8 cellular contexts compared by ENCODE assay signal in genomic region chr3:50320853-50321145, GRCh38. TPM values are rescaled to one million over a fixed set of nuclear protein-coding genes. Genes with fewer than 3 reads are reported as not detected.
A peak's percentile ranks its signal among the peaks of the same experiment; 100 is the strongest.
DNase-seq lines count a peak whose midpoint lies in the region; ATAC-seq and TF ChIP-seq lines count a peak whose summit lies in the region.

No MANE protein-coding gene starts in this region.

- H3K4me1 ChIP-seq in OCI-LY1 (ENCODE audit: insufficient read depth, low read length, severe bottlenecking), result peaks cover 53% of the 10 kb centered on the region

- no peaks in the 10 kb centered on the region for H3K27me3 Mint-ChIP-seq in progenitor cell of endocrine pancreas

- peak overlapping the region; percentile 90 for H3K4me2 ChIP-seq in OCI-LY1 (ENCODE audit: low read length)

- TF ChIP-seq CTCF in GM12875 (IDR thresholded peaks at IDR 0.05; ENCODE audit: borderline replicate concordance, insufficient read depth, low read depth, low read length) (no peak), OCI-LY1 (IDR thresholded peaks at IDR 0.05; ENCODE audit: low read length) (no peak), progenitor cell of endocrine pancreas (IDR thresholded peaks at IDR 0.05; ENCODE audit: unreplicated experiment) (no peak)

- no peak for ATAC-seq in HG02623 (IDR thresholded peaks at IDR 0.05; ENCODE audit: unreplicated experiment)

- H3K9me3 Mint-ChIP-seq in progenitor cell of endocrine pancreas (ENCODE audit: low read depth), result no peaks in the 10 kb centered on the region

- H3K9ac ChIP-seq in OCI-LY1 (ENCODE audit: low read length), result peak overlapping the region; percentile 76

- no peak for DNase-seq in epithelial cell of prostate (ENCODE audit: low read depth, low spot score)
- no peak for DNase-seq in progenitor cell of endocrine pancreas (ENCODE audit: low spot score, unreplicated experiment)
- DNase-seq in DMS53 (lab: John Stamatoyannopoulos, UW), result no peak
- DNase-seq in hypothalamus (lab: John Stamatoyannopoulos, UW), result no peak
- DNase-seq in SW480 (ENCODE audit: low spot score), result no peak

- H2AFZ ChIP-seq in OCI-LY1 (ENCODE audit: low read length), result no peak overlapping the region

- peak overlapping the region; percentile 97 for H3K27ac Mint-ChIP-seq in progenitor cell of endocrine pancreas

- peak overlapping the region; percentile 87 for H3K4me3 ChIP-seq in GM12875 (ENCODE audit: low read depth, low read length)
- H3K4me3 ChIP-seq in OCI-LY1 (ENCODE audit: low read depth, low read length, poor library complexity, severe bottlenecking), result peak overlapping the region; percentile 84

- H3K79me2 ChIP-seq in OCI-LY1 (ENCODE audit: insufficient read depth, low read length), result no peaks in the 10 kb centered on the region

- peaks cover 5% of the 10 kb centered on the region; the same call in 1 of the 2 replicates for H3K36me3 ChIP-seq in OCI-LY1 (ENCODE audit: insufficient read depth, low read length)

- H3K27me3 ChIP-seq in OCI-LY1 (ENCODE audit: insufficient read depth, low read length), result no peaks in the 10 kb centered on the region

- peaks cover 20% of the 10 kb centered on the region for H3K36me3 Mint-ChIP-seq in progenitor cell of endocrine pancreas (ENCODE audit: insufficient read depth)

- peaks cover 32% of the 10 kb centered on the region for H3K4me1 Mint-ChIP-seq in progenitor cell of endocrine pancreas (ENCODE audit: low read depth)

- no peak overlapping the region for H3K27ac ChIP-seq in OCI-LY1 (ENCODE audit: low read depth, low read length, poor library complexity, severe bottlenecking)
- peak overlapping the region; percentile 76 for H3K27ac ChIP-seq in epithelial cell of prostate

- peak overlapping the region; percentile 90 for H3K4me3 Mint-ChIP-seq in progenitor cell of endocrine pancreas (ENCODE audit: low read depth)

- H3K9me3 ChIP-seq in OCI-LY1 (ENCODE audit: low read length), result no peaks in the 10 kb centered on the region

- no peaks in the 10 kb centered on the region for H4K20me1 ChIP-seq in OCI-LY1 (ENCODE audit: insufficient read depth, low read length)

- no peaks in the 10 kb centered on the region for H3F3A ChIP-seq in OCI-LY1 (ENCODE audit: insufficient read depth, low read length)

- no peaks in the 10 kb centered on the region for H3K9me2 ChIP-seq in OCI-LY1 (ENCODE audit: low read depth, low read length)

RNA-seq across cellular contexts. Expression of gene HYAL2, which starts 1.7 kb away (rescaled TPM):
- total RNA-seq in progenitor cell of endocrine pancreas, result 74.3 and 77.9 TPM in 2 replicates

RNA-seq across cellular contexts. Expression of gene TUSC2, which starts 7.2 kb away (rescaled TPM):
- total RNA-seq in progenitor cell of endocrine pancreas, result 33.1 and 34.9 TPM in 2 replicates

RNA-seq across cellular contexts. Expression of gene HYAL1, which starts 17.4 kb away (rescaled TPM):
- total RNA-seq in progenitor cell of endocrine pancreas, result 3.1 and 4.1 TPM in 2 replicates

RNA-seq across cellular contexts. Expression of gene RASSF1, which starts 19.8 kb away (rescaled TPM):
- 11.7 and 13.9 TPM in 2 replicates for total RNA-seq in progenitor cell of endocrine pancreas

RNA-seq across cellular contexts. Expression of gene HYAL3, which starts 21.6 kb away (rescaled TPM):
- 3.2 and 3.6 TPM in 2 replicates for total RNA-seq in progenitor cell of endocrine pancreas
